8 cellular contexts compared by ENCODE assay signal in genomic region chr6:166540631-166541331, GRCh38.
DNase-seq lines count a peak whose midpoint lies in the region; ATAC-seq lines count a peak whose summit lies in the region.

No MANE protein-coding gene starts in this region.

- peak; percentile 38 for DNase-seq in NK-92 treated with Interleukin-12 subunit alpha and Interleukin-12 subunit beta, amount 100 ng/mL, for 24 hours (lab: John Stamatoyannopoulos, UW)
- DNase-seq in NK-92 (lab: John Stamatoyannopoulos, UW; ENCODE audit: unreplicated experiment) (no peak), fibroblast of peridontal ligament (ENCODE audit: extremely low read depth) (peak; percentile 46), NCI-H1417 (lab: John Stamatoyannopoulos, UW) (no peak), NCI-H146 (lab: John Stamatoyannopoulos, UW) (no peak)
- DNase-seq in activated CD4-positive, alpha-beta T cell treated with anti-CD3 and anti-CD28 coated beads for 48 hours = peak; percentile 74
- peak; percentile 58 for DNase-seq in stimulated activated CD4-positive, alpha-beta T cell treated with anti-CD3 and anti-CD28 coated beads, Interleukin-4, amount 100 ng/mL, for 1 hour

- peak; percentile 94 for ATAC-seq in HG03342 (IDR thresholded peaks at IDR 0.05; ENCODE audit: unreplicated experiment)

Comparison
In these comparisons a context has a peak if more than half of its experiments do, and no peak if none do; other contexts are left out.
1. DNase-seq: peak in NK-92 treated with Interleukin-12 subunit alpha and Interleukin-12 subunit beta, amount 100 ng/mL, for 24 hours (single experiment), activated CD4-positive, alpha-beta T cell treated with anti-CD3 and anti-CD28 coated beads for 48 hours (single experiment), fibroblast of peridontal ligament (single experiment) and stimulated activated CD4-positive, alpha-beta T cell treated with anti-CD3 and anti-CD28 coated beads, Interleukin-4, amount 100 ng/mL, for 1 hour (single experiment); none in NK-92 (single experiment), NCI-H1417 (0 of 3) and NCI-H146 (single experiment).